Comparison of ENCODE assay signal across 29 cellular contexts in the genomic region with DNA sequence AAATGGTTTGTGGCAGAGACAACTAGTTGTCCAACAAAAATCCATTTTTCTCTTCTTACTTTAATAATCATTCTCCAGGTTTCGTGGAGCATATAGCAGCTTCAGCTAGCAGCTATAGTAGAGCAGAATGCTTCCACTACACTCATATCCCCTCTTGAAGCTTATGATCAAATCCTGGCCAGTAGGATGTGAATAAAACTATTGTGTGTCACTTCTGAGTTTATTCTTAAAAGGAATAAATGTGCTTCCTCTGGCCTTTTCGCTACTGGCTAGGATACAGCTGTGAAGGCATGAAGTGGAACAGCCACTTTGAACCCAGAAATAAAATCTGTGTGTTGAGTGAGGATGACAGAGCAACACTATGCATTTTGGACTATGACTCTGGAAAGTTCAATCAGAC.
"Had no signal": no experiment of that assay in that cellular context is flagged by ENCODE, and none has a peak within 500 bp of the region (broad histone marks: within the 10 kb centered on the region; RNA-seq: fewer than 3 reads in every experiment).

No MANE protein-coding gene starts in this region.

- H3K27ac ChIP-seq: KMS-11, RWPE1, SJCRH30, SK-N-MC had no signal

- H3K27me3 ChIP-seq: SJCRH30 had no signal

- H3K9ac ChIP-seq: KMS-11 had no signal

- FAIRE-seq: HepG2 had no signal

- H3K9me3 ChIP-seq: SJCRH30 had no signal

- H3K4me1 ChIP-seq: SJCRH30 had no signal

- H3K4me2 ChIP-seq: KMS-11 had no signal

- H3K4me3 ChIP-seq: SJCRH30, SK-N-MC had no signal

- H3K36me3 ChIP-seq: SJCRH30 had no signal

- ATAC-seq: HepG2, Panc1, PC-3, T-cell had no signal

- DNase-seq: IMR-90; Kasumi-1; MV-4-11; NCI-H1048; NCI-H1105; NCI-H1417 treated with DMSO at 0.1 percent for 48 hours; NCI-H146; NCI-H1694 treated with DMSO at 0.1 percent for 48 hours; NCI-H1930; NCI-H2081; NCI-H2107; NCI-H2171; NCI-H226; NCI-H446; NCI-H510A; NCI-H524 treated with DMSO at 0.1 percent for 48 hours; NCI-H69; NCI-H774; NK-92 treated with Interleukin-12 subunit alpha and Interleukin-12 subunit beta, amount 100 ng/mL, for 24 hours; PC-3; SHP77; SJCRH30; SW 1271; T-cell had no signal
